In the genomic region with DNA sequence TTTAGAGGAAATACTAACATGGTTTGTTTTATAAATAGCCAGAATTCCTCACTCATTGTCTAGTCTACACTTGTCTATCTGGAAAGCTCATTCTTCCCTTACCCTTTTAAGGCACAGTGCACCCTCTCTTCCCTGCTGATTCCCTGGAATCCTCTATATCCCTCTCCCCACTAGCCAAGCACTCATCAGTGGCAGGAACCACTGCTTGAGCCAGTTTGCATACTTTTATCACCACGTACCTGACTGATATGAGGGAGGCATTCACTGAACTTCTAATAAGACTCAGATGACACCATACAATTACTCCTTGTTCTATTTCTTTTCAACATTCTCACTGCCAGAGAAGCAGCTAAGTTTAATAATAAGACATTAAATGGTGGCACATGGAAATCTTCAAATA, we compare ENCODE assay signal across 14 cellular contexts.
DNase-seq lines count a peak whose midpoint lies in the region; TF ChIP-seq lines count a peak whose summit lies in the region.
"Had no signal": no experiment of that assay in that cellular context is flagged by ENCODE, and none has a peak within 500 bp of the region (broad histone marks: within the 10 kb centered on the region; RNA-seq: fewer than 3 reads in every experiment).

No MANE protein-coding gene starts in this region.

- peaks cover 45% of the 10 kb centered on the region for H3K4me1 ChIP-seq in HEK293 (ENCODE audit: control insufficient read depth, insufficient read depth, low read length)

- no peak overlapping the region for H3K27ac ChIP-seq in HEK293 (ENCODE audit: extremely low read depth, low read depth, low read length)
- H3K27ac ChIP-seq: C4-2B had no signal

- TF ChIP-seq CTCF in HEK293 (tag by site-specific recombination; IDR thresholded peaks at IDR 0.05) (no peak), GM10248 (IDR thresholded peaks at IDR 0.05; ENCODE audit: control extremely low read depth, extremely low read depth, low read depth, missing control alignments) (no peak)

- CTCF ChIA-PET in HEK293 (lab: Yijun Ruan, JAX) (no interaction called here), GM10248 (lab: Yijun Ruan, JAX) (interaction anchor here (0.9 to 2.4 kb wide), 3 partner anchors 10 to 33 kb away, joined by 3 to 5 read pairs (median 4); no protein-coding TSS in a partner anchor)

- DNase-seq in SK-MEL-5 (ENCODE audit: low read depth, low spot score), result peak; percentile 26
- peak; percentile 65 for DNase-seq in kidney glomerular epithelial cell (lab: John Stamatoyannopoulos, UW)
- DNase-seq in stimulated activated CD4-positive, alpha-beta T cell treated with anti-CD3 and anti-CD28 coated beads, Interleukin-4, amount 100 ng/mL, for 24 hours, result no peak
- no peak for DNase-seq in NCI-H2081 treated with DMSO at 0.1 percent for 48 hours (lab: John Stamatoyannopoulos, UW)
- DNase-seq in GM10248 (ENCODE audit: extremely low spot score), result no peak
- DNase-seq: BE2C; CD4-positive, alpha-beta memory T cell; DMS153; DMS79 treated with DMSO at 0.1 percent for 48 hours; EL; GDM1 had no signal

- H3K9me3 ChIP-seq in HEK293 (ENCODE audit: control insufficient read depth, insufficient read depth, low read depth, low read length), result no peaks in the 10 kb centered on the region
- H3K9me3 ChIP-seq: A549, BE2C had no signal

- POLR2A ChIA-PET in HEK293 (lab: Yijun Ruan, JAX) (no interaction called here), GM10248 (lab: Yijun Ruan, JAX) (no interaction called here)

- H3K4me3 ChIP-seq in HEK293 (ENCODE audit: low read depth, low read length), result no peak overlapping the region
- H3K4me3 ChIP-seq: A549 had no signal

- in situ Hi-C loops in SK-MEL-5 (cut with HindIII; ENCODE audit: low pct_unique_long_range_greater_than_20kb, low sequenced_read_pairs), result no loop called here

- H3K36me3 ChIP-seq in HEK293 (ENCODE audit: control insufficient read depth in 2 of 2, insufficient read depth in 1 of 2, low read length in 2 of 2), result no peaks in the 10 kb centered on the region
- H3K36me3 ChIP-seq: BE2C had no signal

TF ChIP-seq in HEK293, 187 proteins besides CTCF, POLR2A, EP300 and RAD21:
- TF ChIP-seq RBAK (tag by site-specific recombination; IDR thresholded peaks at IDR 0.05) (no peak), ZNF10 (tag by site-specific recombination; IDR thresholded peaks at IDR 0.05) (peak; percentile 92), MYNN (tag by site-specific recombination; IDR thresholded peaks at IDR 0.05; ENCODE audit: borderline replicate concordance) (no peak), ZNF248 (tag by site-specific recombination; IDR thresholded peaks at IDR 0.05) (no peak)

Comparison
In these comparisons a context has a peak if more than half of its experiments do, and no peak if none do; other contexts are left out.
1. DNase-seq: peak in SK-MEL-5 (single experiment) and kidney glomerular epithelial cell (single experiment); none in stimulated activated CD4-positive, alpha-beta T cell treated with anti-CD3 and anti-CD28 coated beads, Interleukin-4, amount 100 ng/mL, for 24 hours (single experiment), NCI-H2081 treated with DMSO at 0.1 percent for 48 hours (single experiment) and GM10248 (single experiment).